In the genomic region with DNA sequence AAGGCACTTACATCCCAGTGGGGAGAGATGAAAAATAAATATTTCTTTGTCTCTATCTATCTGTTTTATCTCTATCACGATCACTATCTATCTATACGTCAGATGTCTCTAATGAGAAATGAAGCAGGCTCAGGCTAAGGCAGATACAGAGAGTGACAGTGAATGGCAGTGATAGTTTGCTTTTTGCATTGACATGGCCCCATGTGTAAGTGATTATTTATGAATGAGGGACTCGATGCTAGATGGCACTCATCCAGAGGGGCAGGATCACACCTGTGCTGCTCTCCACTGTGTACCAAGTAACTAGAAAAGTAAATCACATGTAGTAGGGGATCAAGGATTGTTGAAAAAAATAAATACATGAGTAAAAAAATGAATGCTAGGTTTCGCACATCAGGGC, we compare ENCODE assay signal across 23 cellular contexts.
"Had no signal": no experiment of that assay in that cellular context is flagged by ENCODE, and none has a peak within 500 bp of the region (broad histone marks: within the 10 kb centered on the region; RNA-seq: fewer than 3 reads in every experiment).

No MANE protein-coding gene starts in this region.

- H3K4me1 Mint-ChIP-seq: activated CD4-positive, alpha-beta T cell treated with anti-CD3 and anti-CD28 coated beads, Interleukin-2, amount 10 ng/mL, durations not matched to agents 24 days and 14 days; activated CD8-positive, alpha-beta memory T cell treated with anti-CD3 and anti-CD28 coated beads, Interleukin-2, amount 10 ng/mL, durations not matched to agents 7 days and 5 days; activated naive CD4-positive, alpha-beta T cell treated with anti-CD3 and anti-CD28 coated beads, Interleukin-2, amount 10 ng/mL, durations not matched to agents 7 days and 5 days; nephron progenitor cell; stimulated activated naive CD8-positive, alpha-beta T cell treated with anti-CD3 and anti-CD28 coated beads, Interleukin-15, amount 100 ng/mL, for 72 hours had no signal

- H3K27ac Mint-ChIP-seq: activated CD4-positive, alpha-beta T cell treated with anti-CD3 and anti-CD28 coated beads, Interleukin-2, amount 10 ng/mL, durations not matched to agents 24 days and 14 days; activated CD8-positive, alpha-beta memory T cell treated with anti-CD3 and anti-CD28 coated beads, Interleukin-2, amount 10 ng/mL, durations not matched to agents 7 days and 5 days; activated CD8-positive, alpha-beta T cell treated with anti-CD3 and anti-CD28 coated beads for 36 hours; activated naive CD4-positive, alpha-beta T cell treated with anti-CD3 and anti-CD28 coated beads, Interleukin-2, amount 10 ng/mL, durations not matched to agents 7 days and 5 days; nephron progenitor cell; stimulated activated naive CD8-positive, alpha-beta T cell treated with anti-CD3 and anti-CD28 coated beads, Interleukin-15, amount 100 ng/mL, for 72 hours had no signal

- H3K9me3 Mint-ChIP-seq: activated CD4-positive, alpha-beta T cell treated with anti-CD3 and anti-CD28 coated beads, Interleukin-2, amount 10 ng/mL, durations not matched to agents 24 days and 14 days; activated CD8-positive, alpha-beta T cell treated with anti-CD3 and anti-CD28 coated beads for 36 hours; activated naive CD4-positive, alpha-beta T cell treated with anti-CD3 and anti-CD28 coated beads, Interleukin-2, amount 10 ng/mL, durations not matched to agents 7 days and 5 days; effector memory CD8-positive, alpha-beta T cell; nephron progenitor cell; stimulated activated naive CD8-positive, alpha-beta T cell treated with anti-CD3 and anti-CD28 coated beads, Interleukin-15, amount 100 ng/mL, for 72 hours had no signal

- H3K36me3 Mint-ChIP-seq: activated naive CD4-positive, alpha-beta T cell treated with anti-CD3 and anti-CD28 coated beads, Interleukin-2, amount 10 ng/mL, durations not matched to agents 7 days and 5 days had no signal

- H3K27me3 Mint-ChIP-seq: activated CD4-positive, alpha-beta T cell treated with anti-CD3 and anti-CD28 coated beads, Interleukin-2, amount 10 ng/mL, durations not matched to agents 24 days and 14 days; activated CD8-positive, alpha-beta memory T cell treated with anti-CD3 and anti-CD28 coated beads, Interleukin-2, amount 10 ng/mL, durations not matched to agents 7 days and 5 days; activated CD8-positive, alpha-beta T cell treated with anti-CD3 and anti-CD28 coated beads for 36 hours; activated naive CD4-positive, alpha-beta T cell treated with anti-CD3 and anti-CD28 coated beads, Interleukin-2, amount 10 ng/mL, durations not matched to agents 7 days and 5 days; effector memory CD8-positive, alpha-beta T cell; stimulated activated naive CD8-positive, alpha-beta T cell treated with anti-CD3 and anti-CD28 coated beads, Interleukin-15, amount 100 ng/mL, for 72 hours had no signal

- DNase-seq: activated CD4-positive, alpha-beta T cell treated with anti-CD3 and anti-CD28 coated beads, Interleukin-2, amount 10 ng/mL, durations not matched to agents 24 days and 14 days; activated CD8-positive, alpha-beta memory T cell treated with anti-CD3 and anti-CD28 coated beads, Interleukin-2, amount 10 ng/mL, durations not matched to agents 7 days and 5 days; activated CD8-positive, alpha-beta T cell treated with anti-CD3 and anti-CD28 coated beads for 36 hours; activated effector memory CD4-positive, alpha-beta T cell treated with anti-CD3 and anti-CD28 coated beads, Interleukin-2, amount 50 U/mL, for 16 hours; activated naive CD4-positive, alpha-beta T cell treated with anti-CD3 and anti-CD28 coated beads, Interleukin-2, amount 10 ng/mL, durations not matched to agents 7 days and 5 days; activated T-cell treated with anti-CD3 and anti-CD28 coated beads for 4 hours; amygdala; colonic mucosa; dorsolateral prefrontal cortex; effector memory CD8-positive, alpha-beta T cell; foreskin melanocyte; lower lobe of right lung; mesendoderm; mucosa of descending colon; nephron progenitor cell; nucleus accumbens; right lobe of liver; stimulated activated CD4-positive, alpha-beta T cell treated with anti-CD3 and anti-CD28 coated beads, Interleukin-1b, Interleukin-23, amount 100 ng/mL, for 48 hours; stimulated activated naive CD8-positive, alpha-beta T cell treated with anti-CD3 and anti-CD28 coated beads, Interleukin-15, amount 100 ng/mL, for 72 hours; tibial artery had no signal

- ATAC-seq: activated CD4-positive, CD25-positive, alpha-beta regulatory T cell treated with anti-CD3 and anti-CD28 coated beads, Interleukin-2, amount 50 U/mL, for 24 hours; activated CD8-positive, alpha-beta memory T cell treated with anti-CD3 and anti-CD28 coated beads, Interleukin-2, amount 10 ng/mL, durations not matched to agents 7 days and 5 days; activated CD8-positive, alpha-beta T cell treated with anti-CD3 and anti-CD28 coated beads for 36 hours; effector memory CD8-positive, alpha-beta T cell; esophagus mucosa; left lobe of liver; lower lobe of right lung; mucosa of descending colon; right lobe of liver; stimulated activated naive CD8-positive, alpha-beta T cell treated with anti-CD3 and anti-CD28 coated beads, Interleukin-15, amount 100 ng/mL, for 72 hours had no signal

- H3K4me3 Mint-ChIP-seq: activated CD4-positive, alpha-beta T cell treated with anti-CD3 and anti-CD28 coated beads, Interleukin-2, amount 10 ng/mL, durations not matched to agents 24 days and 14 days; activated CD8-positive, alpha-beta memory T cell treated with anti-CD3 and anti-CD28 coated beads, Interleukin-2, amount 10 ng/mL, durations not matched to agents 7 days and 5 days; activated CD8-positive, alpha-beta T cell treated with anti-CD3 and anti-CD28 coated beads for 36 hours; activated naive CD4-positive, alpha-beta T cell treated with anti-CD3 and anti-CD28 coated beads, Interleukin-2, amount 10 ng/mL, durations not matched to agents 7 days and 5 days; effector memory CD8-positive, alpha-beta T cell; nephron progenitor cell; stimulated activated naive CD8-positive, alpha-beta T cell treated with anti-CD3 and anti-CD28 coated beads, Interleukin-15, amount 100 ng/mL, for 72 hours had no signal
